ENCODE assay signal across 21 cellular contexts in genomic region chr3:78924711-78925110, GRCh38.
"Had no signal": no experiment of that assay in that cellular context is flagged by ENCODE, and none has a peak within 500 bp of the region (broad histone marks: within the 10 kb centered on the region; RNA-seq: fewer than 3 reads in every experiment).

No MANE protein-coding gene starts in this region.

- H3K4me1 Mint-ChIP-seq: natural killer cell; stimulated activated effector memory CD8-positive, alpha-beta T cell treated with anti-CD3 and anti-CD28 coated beads, Interleukin-12 subunit alpha, Interleukin-12 subunit beta, amount 100 ng/mL, for 72 hours had no signal

- H3K27me3 ChIP-seq: gastrocnemius medialis, heart left ventricle, hepatocyte, ovary, stomach, thyroid gland, vagina had no signal

- DNase-seq: cortex of kidney; effector memory CD8-positive, alpha-beta T cell; gastrocnemius medialis; heart left ventricle; kidney glomerular epithelial cell; left colon; left ventricle myocardium inferior; lower lobe of right lung; natural killer cell; occipital lobe; ovary; stimulated activated CD4-positive, alpha-beta T cell treated with anti-CD3 and anti-CD28 coated beads, Interleukin-2, amount 100 ng/mL, for 24 hours; stimulated activated CD4-positive, alpha-beta T cell treated with anti-CD3 and anti-CD28 coated beads, Interleukin-4, amount 100 ng/mL, for 24 hours; stimulated activated naive CD4-positive, alpha-beta T cell treated with Interleukin-2 at 50 U/mL for 16 hours; stomach; thyroid gland; trophoblast cell had no signal

- H3K27me3 Mint-ChIP-seq: effector memory CD8-positive, alpha-beta T cell had no signal

- H3K36me3 Mint-ChIP-seq: stimulated activated effector memory CD8-positive, alpha-beta T cell treated with anti-CD3 and anti-CD28 coated beads, Interleukin-12 subunit alpha, Interleukin-12 subunit beta, amount 100 ng/mL, for 72 hours had no signal

- H3K4me3 Mint-ChIP-seq: effector memory CD8-positive, alpha-beta T cell; natural killer cell; stimulated activated effector memory CD8-positive, alpha-beta T cell treated with anti-CD3 and anti-CD28 coated beads, Interleukin-12 subunit alpha, Interleukin-12 subunit beta, amount 100 ng/mL, for 72 hours had no signal

- H3K36me3 ChIP-seq: gastrocnemius medialis, heart left ventricle, left ventricle myocardium inferior, lower lobe of right lung, ovary, stomach, thyroid gland, vagina had no signal

- H3K9me3 ChIP-seq: gastrocnemius medialis, heart left ventricle, left ventricle myocardium inferior, lower lobe of right lung, ovary, stomach, thyroid gland, vagina had no signal

- H3K4me3 ChIP-seq: gastrocnemius medialis, heart left ventricle, hepatocyte, left ventricle myocardium inferior, lower lobe of right lung, ovary, stomach, thyroid gland, vagina had no signal

- H3K27ac ChIP-seq: gastrocnemius medialis, heart left ventricle, hepatocyte, left ventricle myocardium inferior, lower lobe of right lung, ovary, stomach, thyroid gland, vagina had no signal

- H3K27ac Mint-ChIP-seq: effector memory CD8-positive, alpha-beta T cell; natural killer cell; stimulated activated effector memory CD8-positive, alpha-beta T cell treated with anti-CD3 and anti-CD28 coated beads, Interleukin-12 subunit alpha, Interleukin-12 subunit beta, amount 100 ng/mL, for 72 hours had no signal

- ATAC-seq: effector memory CD8-positive, alpha-beta T cell; gastrocnemius medialis; heart left ventricle; left colon; lower lobe of right lung; natural killer cell; sciatic nerve; stimulated activated effector memory CD8-positive, alpha-beta T cell treated with anti-CD3 and anti-CD28 coated beads, Interleukin-12 subunit alpha, Interleukin-12 subunit beta, amount 100 ng/mL, for 72 hours had no signal

- H3K4me1 ChIP-seq: gastrocnemius medialis, heart left ventricle, left ventricle myocardium inferior, lower lobe of right lung, stomach, thyroid gland, vagina had no signal
